ENCODE assay signal across 32 cellular contexts in genomic region chr20:33113387-33113908, GRCh38. TPM values are rescaled to one million over a fixed set of nuclear protein-coding genes. Genes with fewer than 3 reads are reported as not detected.
"Had no signal": no experiment of that assay in that cellular context is flagged by ENCODE, and none has a peak within 500 bp of the region (broad histone marks: within the 10 kb centered on the region; RNA-seq: fewer than 3 reads in every experiment).

No MANE protein-coding gene starts in this region.

- DNase-seq: activated CD4-positive, alpha-beta T cell treated with anti-CD3 and anti-CD28 coated beads for 36 hours; activated CD4-positive, CD25-positive, alpha-beta regulatory T cell; activated gamma-delta T cell; activated naive CD4-positive, alpha-beta T cell treated with anti-CD3 and anti-CD28 coated beads, Interleukin-2, amount 10 ng/mL, durations not matched to agents 7 days and 5 days; activated naive CD8-positive, alpha-beta T cell treated with anti-CD3 and anti-CD28 coated beads, Interleukin-2, amount 10 ng/mL, durations not matched to agents 7 days and 5 days; activated T-cell treated with anti-CD3 and anti-CD28 coated beads for 4 hours; brain microvascular endothelial cell; caudate nucleus; endodermal cell; foreskin keratinocyte; heart right ventricle; kidney glomerular epithelial cell; left ventricle myocardium inferior; mammary epithelial cell; naive B cell; nephron progenitor cell; nucleus accumbens; posterior cingulate gyrus; stimulated activated CD4-positive, alpha-beta T cell treated with anti-CD3 and anti-CD28 coated beads, Interleukin-12 subunit alpha, Interleukin-12 subunit beta, amount 100 ng/mL, for 4 hours; stimulated activated CD4-positive, alpha-beta T cell treated with anti-CD3 and anti-CD28 coated beads, Interleukin-4, amount 100 ng/mL, for 24 hours; T-helper 1 cell; uterus had no signal

- H3K27me3 ChIP-seq: ascending aorta, brain microvascular endothelial cell, foreskin keratinocyte, uterus had no signal

- H3K4me3 ChIP-seq: ascending aorta, heart right ventricle, left ventricle myocardium inferior, skin epidermis, thoracic aorta, uterus had no signal

- H3K27ac ChIP-seq: ascending aorta, brain microvascular endothelial cell, foreskin keratinocyte, heart right ventricle, left ventricle myocardium inferior, skin epidermis, thoracic aorta, uterus had no signal

- ATAC-seq: activated CD4-positive, alpha-beta T cell treated with anti-CD3 and anti-CD28 coated beads for 36 hours; esophagus mucosa; foreskin keratinocyte; heart right ventricle; sciatic nerve; stimulated activated effector memory CD8-positive, alpha-beta T cell treated with anti-CD3 and anti-CD28 coated beads, Interleukin-12 subunit alpha, Interleukin-12 subunit beta, amount 100 ng/mL, for 72 hours had no signal

- H3K4me1 ChIP-seq: ascending aorta, foreskin keratinocyte, heart right ventricle, left ventricle myocardium inferior, uterus had no signal

- H3K9me3 ChIP-seq: ascending aorta, heart right ventricle, left ventricle myocardium inferior, thoracic aorta, uterus had no signal

- H3K36me3 ChIP-seq: ascending aorta, brain microvascular endothelial cell, heart right ventricle, left ventricle myocardium inferior, thoracic aorta, uterus had no signal

RNA-seq across cellular contexts. Expression of gene BPIFB4, which starts 34.0 kb away (rescaled TPM):
- total RNA-seq: activated CD4-positive, alpha-beta T cell treated with anti-CD3 and anti-CD28 coated beads for 36 hours; activated naive CD8-positive, alpha-beta T cell treated with anti-CD3 and anti-CD28 coated beads, Interleukin-2, amount 10 ng/mL, durations not matched to agents 7 days and 5 days; ascending aorta; chondrocyte; esophagus mucosa; foreskin keratinocyte; heart right ventricle; left ventricle myocardium inferior; mammary epithelial cell; mesothelial cell of epicardium; renal cortical epithelial cell; sciatic nerve; subcutaneous adipose tissue; thoracic aorta; uterus had no signal

RNA-seq across cellular contexts. Expression of gene BPIFA2, which starts 54.5 kb away (rescaled TPM):
- total RNA-seq: activated CD4-positive, alpha-beta T cell treated with anti-CD3 and anti-CD28 coated beads for 36 hours; activated naive CD8-positive, alpha-beta T cell treated with anti-CD3 and anti-CD28 coated beads, Interleukin-2, amount 10 ng/mL, durations not matched to agents 7 days and 5 days; ascending aorta; chondrocyte; endodermal cell; esophagus mucosa; foreskin keratinocyte; heart right ventricle; left ventricle myocardium inferior; mammary epithelial cell; mesothelial cell of epicardium; renal cortical epithelial cell; sciatic nerve; subcutaneous adipose tissue; thoracic aorta; uterus had no signal

RNA-seq across cellular contexts. Expression of gene BPIFB3, which starts 59.7 kb away (rescaled TPM):
- total RNA-seq: activated CD4-positive, alpha-beta T cell treated with anti-CD3 and anti-CD28 coated beads for 36 hours; activated naive CD8-positive, alpha-beta T cell treated with anti-CD3 and anti-CD28 coated beads, Interleukin-2, amount 10 ng/mL, durations not matched to agents 7 days and 5 days; ascending aorta; chondrocyte; endodermal cell; esophagus mucosa; foreskin keratinocyte; heart right ventricle; left ventricle myocardium inferior; mammary epithelial cell; mesothelial cell of epicardium; renal cortical epithelial cell; sciatic nerve; subcutaneous adipose tissue; thoracic aorta; uterus had no signal
